Comparison of ENCODE assay signal across 8 cellular contexts in genomic region chr1:2227341-2228156, GRCh38. TPM values are rescaled to one million over a fixed set of nuclear protein-coding genes. Genes with fewer than 3 reads are reported as not detected.
DNase-seq lines count a peak whose midpoint lies in the region; ATAC-seq, FAIRE-seq and TF ChIP-seq lines count a peak whose summit lies in the region.

No MANE protein-coding gene starts in this region.

- peaks cover 10 to 30% of the 10 kb centered on the region in 2 donors for H3K4me1 ChIP-seq in kidney (ENCODE audit: control insufficient read depth in 1 of 2, insufficient read depth in 1 of 2, low read depth in 1 of 2, low read length in 2 of 2)

- no peaks in the 10 kb centered on the region for H3K36me3 ChIP-seq in kidney (ENCODE audit: control insufficient read depth in 1 of 2, insufficient read depth in 2 of 2, low read length in 2 of 2)

- peak overlapping the region; percentile 98 to 99 for H3K27ac ChIP-seq in kidney (ENCODE audit: low read depth in 2 of 2, low read length in 2 of 2)

- TF ChIP-seq CTCF in kidney (IDR thresholded peaks at IDR 0.05; ENCODE audit: borderline replicate concordance, extremely low read depth, insufficient read depth), result peak; percentile 11

- intact Hi-C loops in kidney (cut with DNase I), result no loop called here

- ATAC-seq in GM19043 (IDR thresholded peaks at IDR 0.05; ENCODE audit: low read depth, unreplicated experiment), result peak; percentile 87
- ATAC-seq in HG03342 (IDR thresholded peaks at IDR 0.05; ENCODE audit: unreplicated experiment), result peak; percentile 88

- no peaks in the 10 kb centered on the region for H3K9me3 ChIP-seq in kidney (ENCODE audit: control insufficient read depth in 1 of 2, low read length in 2 of 2)

- peak overlapping the region; percentile 58 to 77 for H3K9ac ChIP-seq in kidney (ENCODE audit: low read length in 2 of 2)

- no peak for FAIRE-seq in kidney (lab: Jason Lieb, UNC)

- peak overlapping the region in 1 of 2 donors; percentile 47 for H3K4me3 ChIP-seq in kidney (ENCODE audit: low read length in 2 of 2)

- peak; percentile 86 to 89 for DNase-seq in AML-193 (lab: John Stamatoyannopoulos, UW)
- peak; percentile 91 for DNase-seq in NCI-H345 treated with DMSO at 0.1 percent for 48 hours (lab: John Stamatoyannopoulos, UW; ENCODE audit: unreplicated experiment)
- DNase-seq in activated CD4-positive, CD25-positive, alpha-beta regulatory T cell treated with anti-CD3 and anti-CD28 coated beads, Interleukin-2, amount 50 U/mL, for 72 hours, result peak; percentile 96
- DNase-seq in cerebellar cortex (ENCODE audit: low spot score), result peak; percentile 94
- peak; percentile 99 for DNase-seq in kidney
- peak; percentile 92 to 94 (median 92) for DNase-seq in stimulated activated CD4-positive, alpha-beta T cell treated with anti-CD3 and anti-CD28 coated beads, Interleukin-12 subunit alpha, Interleukin-12 subunit beta, amount 100 ng/mL, for 48 hours (ENCODE audit: low read depth in 2 of 3, low spot score in 1 of 3)

RNA-seq across cellular contexts. Expression of gene SKI, which starts 0.6 kb away (rescaled TPM):
- total RNA-seq in kidney, result 78.6 TPM
- polyA plus RNA-seq in kidney (ENCODE audit: insufficient read depth, low read depth, low replicate concordance), result 9.2 TPM

RNA-seq across cellular contexts. Expression of gene FAAP20, which starts 33.0 kb away (rescaled TPM):
- total RNA-seq in kidney, result 69.0 TPM
- polyA plus RNA-seq in kidney (ENCODE audit: insufficient read depth, low read depth, low replicate concordance), result 109 TPM
